7 cellular contexts compared by ENCODE assay signal in the genomic region with DNA sequence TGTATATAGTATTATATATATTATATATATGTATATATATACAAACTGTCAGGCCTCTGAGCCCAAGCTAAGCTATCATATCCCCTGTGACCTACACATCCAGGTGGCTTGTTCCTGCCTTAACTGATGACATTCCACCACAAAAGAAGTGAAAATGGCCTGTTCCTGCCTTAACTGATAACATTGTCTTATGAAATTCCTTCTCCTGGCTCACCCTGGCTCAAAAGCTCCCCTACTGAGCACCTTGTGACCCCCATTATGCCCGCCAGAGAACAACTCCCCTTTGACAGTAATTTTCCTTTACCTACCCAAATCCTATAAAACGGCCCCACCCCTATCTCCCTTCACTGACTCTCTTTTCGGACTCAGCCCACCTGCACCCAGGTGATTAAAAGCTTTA. TPM values are rescaled to one million over a fixed set of nuclear protein-coding genes. Genes with fewer than 3 reads are reported as not detected.
"Had no signal": no experiment of that assay in that cellular context is flagged by ENCODE, and none has a peak within 500 bp of the region (broad histone marks: within the 10 kb centered on the region; RNA-seq: fewer than 3 reads in every experiment).

No MANE protein-coding gene starts in this region.

RNA-seq across cellular contexts. Expression of gene A2ML1, which starts 17.6 kb away (rescaled TPM):
- total RNA-seq: LHCN-M2, MCF 10A, NCI-H460, OCI-LY7, Right ventricle myocardium inferior, RPMI7951, SJCRH30 had no signal
